Comparison of ENCODE assay signal across 12 cellular contexts in genomic region chr1:153229076-153229829, GRCh38. TPM values are rescaled to one million over a fixed set of nuclear protein-coding genes. Genes with fewer than 3 reads are reported as not detected.
DNase-seq lines count a peak whose midpoint lies in the region; ATAC-seq and TF ChIP-seq lines count a peak whose summit lies in the region.
"Not testable (repeated sequence)": the region's sequence is repeated elsewhere in the genome, so short reads cannot be mapped to it uniquely, and the experiment has no call there.
"Had no signal": no experiment of that assay in that cellular context is flagged by ENCODE, and none has a peak within 500 bp of the region (broad histone marks: within the 10 kb centered on the region; RNA-seq: fewer than 3 reads in every experiment).

No MANE protein-coding gene starts in this region.

- not testable (repeated sequence) for H2BK5ac ChIP-seq in neuronal stem cell (ENCODE audit: low read length)

- not testable (repeated sequence) for H3K4me2 ChIP-seq in neuronal stem cell (ENCODE audit: insufficient read depth, low read length, poor library complexity, severe bottlenecking)

- not testable (repeated sequence) for H4K8ac ChIP-seq in neuronal stem cell (ENCODE audit: low read depth, low read length)

- not testable (repeated sequence) for H3K4me1 ChIP-seq in body of pancreas; cardiac muscle cell (ENCODE audit: low read depth); neuronal stem cell (ENCODE audit: control insufficient read depth in 2 of 2, insufficient read depth in 1 of 2, low read depth in 1 of 2, low read length in 2 of 2); aorta (ENCODE audit: control insufficient read depth in 1 of 2, insufficient read depth in 2 of 2, low read length in 2 of 2)

- TF ChIP-seq POLR2A in body of pancreas (IDR thresholded peaks at IDR 0.05), result not testable (repeated sequence)

- H2BK15ac ChIP-seq in neuronal stem cell (ENCODE audit: low read length), result not testable (repeated sequence)

- H3K9me3 ChIP-seq in body of pancreas; cardiac muscle cell (ENCODE audit: low read depth); neuronal stem cell (replicated peaks in 1 of 2; ENCODE audit: control insufficient read depth in 2 of 2, insufficient read depth in 1 of 2, low read depth in 1 of 2, low read length in 2 of 2); aorta (ENCODE audit: control insufficient read depth, low read length): not testable (repeated sequence)

- not testable (repeated sequence) for H2BK120ac ChIP-seq in neuronal stem cell (ENCODE audit: low read depth, low read length)

- H3K23ac ChIP-seq in neuronal stem cell (ENCODE audit: low read depth, low read length, poor library complexity), result not testable (repeated sequence)

- H3K14ac ChIP-seq in neuronal stem cell (ENCODE audit: low read length), result not testable (repeated sequence)

- not testable (repeated sequence) for H3K4me3 ChIP-seq in body of pancreas; cardiac muscle cell; neuronal stem cell (ENCODE audit: low read length in 2 of 2); aorta (ENCODE audit: low read length in 2 of 2)

- H3K27ac ChIP-seq in body of pancreas; cardiac muscle cell; neuronal stem cell (replicated peaks; ENCODE audit: low read length); aorta (ENCODE audit: low read depth in 1 of 2, low read length in 2 of 2): not testable (repeated sequence)

- DNase-seq in Daoy (ENCODE audit: low read depth) (peak; percentile 31), HT-29 (ENCODE audit: low spot score) (peak; percentile 23), NCI-H748 (lab: John Stamatoyannopoulos, UW; ENCODE audit: unreplicated experiment) (peak; percentile 44), UCSD-AML1 (lab: John Stamatoyannopoulos, UW; ENCODE audit: unreplicated experiment) (peak; percentile 38), body of pancreas (peak in 2 of 4 donors; percentile 19 to 31), cardiac muscle cell (ENCODE audit: low read depth in 1 of 2, low spot score in 1 of 2) (peak; percentile 6 to 58), neuronal stem cell (ENCODE audit: low spot score) (peak; percentile 26)
- DNase-seq in aorta, result not testable (repeated sequence)

- H3K27me3 ChIP-seq in body of pancreas; cardiac muscle cell; neuronal stem cell (ENCODE audit: control insufficient read depth in 3 of 3, insufficient read depth in 3 of 3, low read depth in 1 of 3, low read length in 3 of 3); aorta (ENCODE audit: control insufficient read depth in 1 of 2, insufficient read depth in 2 of 2, low read length in 1 of 2): not testable (repeated sequence)

- intact Hi-C loops in body of pancreas (cut with DNase I), result not testable (repeated sequence)
- intact Hi-C loops in aorta (cut with DNase I), result loop anchor here in 1 of 2 donors (10.0 kb wide), 1 partner anchor 574 kb away; no protein-coding TSS in a partner anchor

- H3K79me1 ChIP-seq in neuronal stem cell (ENCODE audit: low read depth, low read length), result not testable (repeated sequence)

- not testable (repeated sequence) for ATAC-seq in body of pancreas
- peak; percentile 56 for ATAC-seq in aorta (ENCODE audit: low FRiP score)

- TF ChIP-seq CTCF in body of pancreas (IDR thresholded peaks at IDR 0.05), result peak in 6 of 7 experiments; percentile 9 to 44 (median 26)
- TF ChIP-seq CTCF in cardiac muscle cell (IDR thresholded peaks at IDR 0.05; ENCODE audit: low read depth, low read length), result peak; percentile 51

- H3K9ac ChIP-seq in neuronal stem cell (ENCODE audit: low read depth, low read length, poor library complexity), result not testable (repeated sequence)

- H3K4ac ChIP-seq in neuronal stem cell (ENCODE audit: low read length), result not testable (repeated sequence)

- H2AK5ac ChIP-seq in neuronal stem cell (ENCODE audit: low read depth, low read length), result not testable (repeated sequence)

- not testable (repeated sequence) for H2AFZ ChIP-seq in neuronal stem cell (ENCODE audit: low read length)

- H2BK12ac ChIP-seq in neuronal stem cell (ENCODE audit: low read length), result not testable (repeated sequence)

- H3K18ac ChIP-seq in neuronal stem cell (ENCODE audit: low read length), result not testable (repeated sequence)

- WGBS in body of pancreas, 2 donors, result 32 to 41% methylated on average over 12 of the region's 12 CpGs
- WGBS in neuronal stem cell (ENCODE audit: extremely low coverage in 2 of 2, insufficient read length in 2 of 2, insufficient replicate concordance in 1 of 2), 2 donors, result no CpG with 5 or more reads among the region's 12 CpGs
- 46 to 49% methylated on average over 12 of the region's 12 CpGs for WGBS in aorta, 2 donors

- H4K91ac ChIP-seq in neuronal stem cell (ENCODE audit: low read depth, low read length, poor library complexity), result not testable (repeated sequence)

- not testable (repeated sequence) for H3K36me3 ChIP-seq in body of pancreas (replicated peaks in 1 of 2; ENCODE audit: insufficient read depth in 1 of 2, low read depth in 2 of 2); cardiac muscle cell; neuronal stem cell (replicated peaks in 1 of 2; ENCODE audit: control insufficient read depth in 2 of 2, insufficient read depth in 2 of 2, low read length in 2 of 2); aorta (ENCODE audit: control insufficient read depth in 1 of 2, insufficient read depth in 2 of 2, low read length in 1 of 2)

RNA-seq across cellular contexts. Expression of gene PRR9, which starts 11.9 kb away (rescaled TPM):
- total RNA-seq in Daoy (2014; rRNA removed; shearing (Covaris generic)), result 0.11 TPM in 1 of 2 replicates, not detected in the other
- not detected in 2 replicates for total RNA-seq in HT-29 (2014; rRNA removed; shearing (Covaris generic))
- not detected for total RNA-seq in body of pancreas
- total RNA-seq in cardiac muscle cell, result not detected in 2 replicates
- not detected in 2 replicates for polyA plus RNA-seq in cardiac muscle cell
- polyA plus RNA-seq in neuronal stem cell (2013, experiment 1 of 2), result not detected
- not detected for polyA plus RNA-seq in neuronal stem cell (2013, experiment 2 of 2)
- not detected for total RNA-seq in aorta
- polyA plus RNA-seq in aorta, result not detected
- total RNA-seq: activated T-helper 17 cell treated with anti-CD3 and anti-CD28 coated beads, Interleukin-2, amount 50 U/mL, for 72 hours; natural killer cell; T-helper 2 cell treated with Interferon-gamma antibody and Interleukin-4, amounts not matched to agents 100 ng/mL and 5 ng/mL, for 36 hours; thoracic aorta had no signal

RNA-seq across cellular contexts. Expression of gene LELP1, which starts 26.0 kb away (rescaled TPM):
- not detected in 2 replicates for total RNA-seq in Daoy (2014; rRNA removed; shearing (Covaris generic))
- not detected in 2 replicates for total RNA-seq in HT-29 (2014; rRNA removed; shearing (Covaris generic))
- not detected for total RNA-seq in body of pancreas
- total RNA-seq in cardiac muscle cell, result not detected in 2 replicates
- not detected in 2 replicates for polyA plus RNA-seq in cardiac muscle cell
- not detected for polyA plus RNA-seq in neuronal stem cell (2013, experiment 1 of 2)
- not detected for polyA plus RNA-seq in neuronal stem cell (2013, experiment 2 of 2)
- total RNA-seq in aorta, result not detected
- polyA plus RNA-seq in aorta, result not detected
- total RNA-seq: activated T-helper 17 cell treated with anti-CD3 and anti-CD28 coated beads, Interleukin-2, amount 50 U/mL, for 72 hours; natural killer cell; T-helper 2 cell treated with Interferon-gamma antibody and Interleukin-4, amounts not matched to agents 100 ng/mL and 5 ng/mL, for 36 hours; thoracic aorta had no signal

RNA-seq across cellular contexts. Expression of gene LORICRIN, which starts 30.2 kb away (rescaled TPM):
- not detected in 2 replicates for total RNA-seq in Daoy (2014; rRNA removed; shearing (Covaris generic))
- not detected in 2 replicates for total RNA-seq in HT-29 (2014; rRNA removed; shearing (Covaris generic))
- not detected for total RNA-seq in body of pancreas
- not detected in 2 replicates for total RNA-seq in cardiac muscle cell
- 0.19 TPM in 1 of 2 replicates, not detected in the other for polyA plus RNA-seq in cardiac muscle cell
- 0.04 TPM for polyA plus RNA-seq in neuronal stem cell (2013, experiment 1 of 2)
- polyA plus RNA-seq in neuronal stem cell (2013, experiment 2 of 2), result not detected
- total RNA-seq in aorta, result not detected
- not detected for polyA plus RNA-seq in aorta
- total RNA-seq: activated T-helper 17 cell treated with anti-CD3 and anti-CD28 coated beads, Interleukin-2, amount 50 U/mL, for 72 hours; natural killer cell; T-helper 2 cell treated with Interferon-gamma antibody and Interleukin-4, amounts not matched to agents 100 ng/mL and 5 ng/mL, for 36 hours; thoracic aorta had no signal
